24 cellular contexts compared by ENCODE assay signal in genomic region chr14:96261772-96262485, GRCh38. TPM values are rescaled to one million over a fixed set of nuclear protein-coding genes. Genes with fewer than 3 reads are reported as not detected.
DNase-seq lines count a peak whose midpoint lies in the region; ATAC-seq, FAIRE-seq and TF ChIP-seq lines count a peak whose summit lies in the region.
"Had no signal": no experiment of that assay in that cellular context is flagged by ENCODE, and none has a peak within 500 bp of the region (broad histone marks: within the 10 kb centered on the region; RNA-seq: fewer than 3 reads in every experiment).

No MANE protein-coding gene starts in this region.

- H3K4me3 ChIP-seq in BE2C (ENCODE audit: low read depth, low read length) (no peak overlapping the region), bronchial epithelial cell (ENCODE audit: low read depth, low read length) (no peak overlapping the region)
- H3K4me3 ChIP-seq: HAP-1, left ventricle myocardium inferior, right atrium auricular region had no signal

- no peaks in the 10 kb centered on the region for H3K9me3 ChIP-seq in BE2C
- H3K9me3 ChIP-seq: HAP-1 had no signal

- DNase-seq in BE2C (no peak), HuH-7.5 (ENCODE audit: low spot score) (peak; percentile 25), bronchial epithelial cell (ENCODE audit: low read depth) (no peak), myocyte (ENCODE audit: low read depth) (peak; percentile 72)
- no peak for DNase-seq in stimulated activated CD4-positive, alpha-beta T cell treated with anti-CD3 and anti-CD28 coated beads, Interleukin-4, amount 100 ng/mL, for 4 hours
- DNase-seq in effector CD4-positive, alpha-beta T cell = no peak
- DNase-seq: activated CD4-positive, alpha-beta T cell treated with anti-CD3 and anti-CD28 coated beads, Interleukin-2, amount 50 U/mL, for 1 hour; activated CD8-positive, alpha-beta memory T cell treated with anti-CD3 and anti-CD28 coated beads, Interleukin-2, amount 50 U/mL, for 48 hours; activated gamma-delta T cell treated with Interleukin-2 at 50 U/mL for 16 hours; amniotic stem cell; central memory CD4-positive, alpha-beta T cell; head of caudate nucleus; left ventricle myocardium inferior; NCI-H187 treated with DMSO at 0.1 percent for 48 hours; NCI-H446; NK-92 treated with Interleukin-12 subunit alpha and Interleukin-12 subunit beta, amount 100 ng/mL, for 24 hours; occipital lobe; stimulated activated naive B cell treated with anti-CD40 and anti-IgM and Interleukin-4, amounts not matched to agents 10 μg/mL and 1 μg/mL and 100 μg/mL, for 72 hours had no signal

- H3K36me3 ChIP-seq in BE2C (no peaks in the 10 kb centered on the region), bronchial epithelial cell (ENCODE audit: control insufficient read depth, insufficient read depth, low read length) (no peaks in the 10 kb centered on the region)
- H3K36me3 ChIP-seq: HAP-1, left ventricle myocardium inferior, right atrium auricular region had no signal

- H3K27me3 ChIP-seq in BE2C = no peaks in the 10 kb centered on the region
- no peaks in the 10 kb centered on the region for H3K27me3 ChIP-seq in bronchial epithelial cell (ENCODE audit: control insufficient read depth, insufficient read depth, low read length)
- H3K27me3 ChIP-seq: right atrium auricular region had no signal

- TF ChIP-seq CTCF in BE2C (IDR thresholded peaks at IDR 0.05; ENCODE audit: low read depth, low read length) (peak; percentile 18; the same call in 1 of the 2 replicates), bronchial epithelial cell (IDR thresholded peaks at IDR 0.05; ENCODE audit: insufficient read depth, low read length, severe bottlenecking) (no peak)

- ATAC-seq in GM21825 (IDR thresholded peaks at IDR 0.05; ENCODE audit: unreplicated experiment) (no peak), GM21529 (IDR thresholded peaks at IDR 0.05; ENCODE audit: unreplicated experiment) (no peak)
- ATAC-seq: stimulated activated naive B cell treated with anti-CD40 and anti-IgM and Interleukin-4, amounts not matched to agents 10 μg/mL and 1 μg/mL and 100 μg/mL, for 72 hours had no signal

- peak; percentile 86 for FAIRE-seq in bronchial epithelial cell (lab: Jason Lieb, UNC)
- FAIRE-seq: GM19239, RCC 7860 had no signal

- peaks cover 4% of the 10 kb centered on the region for H3K4me1 ChIP-seq in BE2C
- H3K4me1 ChIP-seq: HAP-1, left ventricle myocardium inferior, right atrium auricular region had no signal

RNA-seq across cellular contexts. Expression of gene BDKRB1, which starts 5.9 kb away (rescaled TPM):
- 0.54 TPM for polyA plus RNA-seq in BE2C (2012; ENCODE audit: insufficient read depth, insufficient read length, low read depth)
- total RNA-seq in bronchial epithelial cell (1.0 and 1.1 TPM in 2 replicates), myocyte (0.08 TPM in 1 of 2 replicates, not detected in the other)
- polyA plus RNA-seq in myocyte (2012) = 0.23 TPM
- total RNA-seq: left ventricle myocardium inferior, occipital lobe had no signal

RNA-seq across cellular contexts. Expression of gene BDKRB2, which starts 57.3 kb away (rescaled TPM):
- polyA plus RNA-seq in BE2C (2012; ENCODE audit: insufficient read depth, insufficient read length, low read depth) = 2.4 TPM
- total RNA-seq in bronchial epithelial cell (3.2 and 6.5 TPM in 2 replicates), myocyte (0.19 and 0.26 TPM in 2 replicates)
- polyA plus RNA-seq in myocyte (2012) = 0.23 TPM

Comparison
In these comparisons a context has a peak if more than half of its experiments do, and no peak if none do; other contexts are left out.
1. DNase-seq: peak in HuH-7.5 (single experiment) and myocyte (single experiment); none in BE2C (single experiment), bronchial epithelial cell (single experiment), stimulated activated CD4-positive, alpha-beta T cell treated with anti-CD3 and anti-CD28 coated beads, Interleukin-4, amount 100 ng/mL, for 4 hours (0 of 2) and effector CD4-positive, alpha-beta T cell (single experiment).